In the genomic region with DNA sequence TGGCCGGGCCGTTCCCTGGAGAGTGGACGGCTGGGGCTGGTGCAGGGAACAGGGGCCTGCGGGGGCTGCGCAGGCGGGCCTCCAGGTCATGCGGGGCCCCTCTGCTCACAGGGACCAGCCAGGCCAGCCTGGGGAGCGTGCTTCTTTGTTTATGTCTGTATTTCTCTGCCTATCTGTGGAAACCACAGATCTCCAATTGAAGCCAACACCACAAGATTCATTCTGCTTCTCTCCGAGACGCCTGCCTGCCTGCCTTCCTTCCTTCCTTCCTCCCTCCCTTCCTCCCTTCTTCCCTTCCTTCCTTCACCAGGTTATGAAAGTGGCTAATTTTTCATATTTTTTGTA, we compare ENCODE assay signal across 9 cellular contexts. TPM values are rescaled to one million over a fixed set of nuclear protein-coding genes. Genes with fewer than 3 reads are reported as not detected.
DNase-seq lines count a peak whose midpoint lies in the region; ATAC-seq, FAIRE-seq and TF ChIP-seq lines count a peak whose summit lies in the region.
"Had no signal": no experiment of that assay in that cellular context is flagged by ENCODE, and none has a peak within 500 bp of the region (broad histone marks: within the 10 kb centered on the region; RNA-seq: fewer than 3 reads in every experiment).

No MANE protein-coding gene starts in this region.

- CTCF ChIA-PET in H1 (lab: Charles Lee; ENCODE audit: partially characterized antibody): interaction anchor here (0.7 to 6.7 kb wide), 2 partner anchors 52 to 56 kb away, joined by 3 to 47 read pairs; no protein-coding TSS in a partner anchor

- DNase-seq in T-helper 1 cell: no peak
- DNase-seq in H1 (ENCODE audit: low read depth in 1 of 2, low spot score in 2 of 2): no peak
- no peak for DNase-seq in spleen
- DNase-seq in adrenal gland: no peak
- no peak for DNase-seq in SKM-1 treated with dmso at 0.1 percent for 144 hours (lab: John Stamatoyannopoulos, UW; ENCODE audit: unreplicated experiment)

- WGBS in H1 (ENCODE audit: extremely low coverage in 1 of 2, insufficient coverage in 1 of 2, insufficient read length in 1 of 2, insufficient replicate concordance in 2 of 2, low coverage in 1 of 2, low lambda C conversion rate in 2 of 2, missing lambda C conversion rate in 1 of 2), 2 experiments: 35% methylated on average over 10 of the region's 10 CpGs; no CpG with 5 or more reads in 1 of the 2 experiments
- WGBS in spleen, 5 donors: 0 to 2% (median 1%) methylated on average over 8 to 10 of the region's 10 CpGs
- WGBS in adrenal gland, 4 donors: 2 to 16% (median 4%) methylated on average over 3 to 10 of the region's 10 CpGs

- TF ChIP-seq RAD21 in H1 (IDR thresholded peaks at IDR 0.05 in 1 of 2, conservative IDR thresholded peaks at IDR 0.05 in 1 of 2; ENCODE audit: low read depth in 2 of 2, low read length in 2 of 2): no peak

- H3K27ac ChIP-seq in KOPT-K1 (ENCODE audit: low read depth, low read length, poor library complexity, severe bottlenecking): peak overlapping the region; percentile 50
- no peak overlapping the region for H3K27ac ChIP-seq in H1 (ENCODE audit: low read depth, low read length)
- peak overlapping the region in 7 of 8 donors; percentile 16 to 85 (median 67) for H3K27ac ChIP-seq in spleen
- H3K27ac ChIP-seq in adrenal gland: peak overlapping the region in 1 of 5 donors; percentile 86

- H4K5ac ChIP-seq in H1 (ENCODE audit: insufficient read length, low read depth, low read length): no peak overlapping the region

- TF ChIP-seq EP300 in H1 (IDR thresholded peaks at IDR 0.05; ENCODE audit: borderline replicate concordance in 1 of 2, low read depth in 2 of 2, low read length in 2 of 2): no peak

- no peak overlapping the region for H2BK12ac ChIP-seq in H1 (ENCODE audit: low read depth, low read length)

- no peak overlapping the region for H2BK5ac ChIP-seq in H1 (ENCODE audit: low read depth, low read length)

- H4K91ac ChIP-seq in H1 (replicated peaks; ENCODE audit: insufficient read length, low read length): no peak overlapping the region

- no peak overlapping the region for H2AK5ac ChIP-seq in H1 (ENCODE audit: low read depth, low read length)

- FAIRE-seq in H1 (lab: Jason Lieb, UNC): no peak
- FAIRE-seq: A204.1 had no signal

- no peak overlapping the region for H3K14ac ChIP-seq in H1 (ENCODE audit: insufficient read length)

- peaks cover 24% of the 10 kb centered on the region for H3K4me1 Mint-ChIP-seq in T-helper 1 cell treated with Interleukin-12 subunit alpha and Interleukin-12 subunit beta and Interleukin-4 antibody, amounts not matched to agents 30 μg/mL and 1 μg/mL, for 36 hours (ENCODE audit: low read depth)

- POLR2A ChIA-PET in H1 (lab: Charles Lee; ENCODE audit: partially characterized antibody): no interaction called here

- H3K4ac ChIP-seq in H1 (replicated peaks; ENCODE audit: insufficient read length, low read depth, low read length): no peak overlapping the region

- no peaks in the 10 kb centered on the region for H4K20me1 ChIP-seq in H1 (replicated peaks in 1 of 2; ENCODE audit: control insufficient read depth in 1 of 2, insufficient read depth in 2 of 2, low read length in 2 of 2)

- no peaks in the 10 kb centered on the region for H3K27me3 ChIP-seq in H1 (replicated peaks in 1 of 4; ENCODE audit: control insufficient read depth in 3 of 4, extremely low read depth in 1 of 4, insufficient read depth in 3 of 4, low read length in 3 of 4)
- H3K27me3 ChIP-seq in spleen (replicated peaks in 1 of 7): no peaks in the 10 kb centered on the region
- no peaks in the 10 kb centered on the region for H3K27me3 ChIP-seq in adrenal gland

- H3K4me3 ChIP-seq in H1 (ENCODE audit: extremely low read depth in 1 of 4, insufficient read depth in 2 of 4, low read depth in 3 of 4, low read length in 4 of 4): no peak overlapping the region
- peak overlapping the region in 6 of 8 donors; percentile 40 to 72 (median 50) for H3K4me3 ChIP-seq in spleen
- peak overlapping the region in 1 of 4 donors; percentile 68 for H3K4me3 ChIP-seq in adrenal gland

- no peak for ATAC-seq in HG03520 (IDR thresholded peaks at IDR 0.05; ENCODE audit: unreplicated experiment)

- H3K9me3 ChIP-seq in KOPT-K1 (ENCODE audit: insufficient read depth, low read length, poor library complexity, severe bottlenecking) (no peaks in the 10 kb centered on the region), H1 (ENCODE audit: insufficient read depth in 2 of 2, low read depth in 1 of 2, low read length in 1 of 2) (no peaks in the 10 kb centered on the region), spleen (no peaks in the 10 kb centered on the region), adrenal gland (replicated peaks in 1 of 3) (no peaks in the 10 kb centered on the region)

- no peak overlapping the region for H3K23ac ChIP-seq in H1 (ENCODE audit: insufficient read length)

- H3K36me3 ChIP-seq in KOPT-K1 (ENCODE audit: insufficient read depth, low read length) (peaks cover 34% of the 10 kb centered on the region), H1 (ENCODE audit: control insufficient read depth in 2 of 4, insufficient read depth in 4 of 4, low read length in 3 of 4) (peaks cover 0 to 18% (median 9%) of the 10 kb centered on the region in 4 experiments; a peak in 5 of 8 replicates), spleen (peaks cover 4 to 44% (median 24%) of the 10 kb centered on the region in 6 donors), adrenal gland (replicated peaks in 1 of 2) (peaks cover 0 to 21% of the 10 kb centered on the region in 2 donors)

- H3K18ac ChIP-seq in H1 (ENCODE audit: extremely low read depth, low read length): no peak overlapping the region; the same call in 1 of the 2 replicates

- H2BK15ac ChIP-seq in H1 (ENCODE audit: low read length): no peak overlapping the region

- no peak for TF ChIP-seq CTCF in H1 (IDR thresholded peaks at IDR 0.05; ENCODE audit: control extremely low read depth in 1 of 3, insufficient read depth in 1 of 3, low read depth in 1 of 3, low read length in 3 of 3)
- peak in 4 of 11 experiments; percentile 10 to 68 (median 40) for TF ChIP-seq CTCF in spleen (IDR thresholded peaks at IDR 0.05 in 8 of 11, conservative IDR thresholded peaks at IDR 0.05 in 3 of 11)
- peak in 3 of 6 experiments; percentile 2 to 20 (median 5) for TF ChIP-seq CTCF in adrenal gland (IDR thresholded peaks at IDR 0.05)

- no peak overlapping the region for H2AFZ ChIP-seq in H1 (ENCODE audit: low read length)

- H3K27ac Mint-ChIP-seq in T-helper 1 cell treated with Interleukin-12 subunit alpha and Interleukin-12 subunit beta and Interleukin-4 antibody, amounts not matched to agents 30 μg/mL and 1 μg/mL, for 36 hours: no peak overlapping the region

- peaks cover 0 to 3% of the 10 kb centered on the region in 2 experiments; a peak in 1 of 4 replicates for H3K79me2 ChIP-seq in H1 (ENCODE audit: control insufficient read depth in 1 of 2, insufficient read depth in 2 of 2, low read length in 2 of 2)

- H2BK20ac ChIP-seq in H1 (ENCODE audit: low read length): no peak overlapping the region

- H3K23me2 ChIP-seq in H1 (ENCODE audit: low read depth, low read length): no peaks in the 10 kb centered on the region; the same call in 1 of the 2 replicates

- intact Hi-C loops in spleen (cut with DNase I; ENCODE audit: low total_unique reads): loop anchor here (5.0 to 10.0 kb wide), 2 partner anchors 41 to 74 kb away; a partner anchor contains a TSS
- intact Hi-C loops in adrenal gland (cut with DNase I): loop anchor here (5.0 to 10.0 kb wide), 2 partner anchors 76 to 204 kb away; a partner anchor contains a TSS

- H3K4me2 ChIP-seq in H1 (ENCODE audit: insufficient read depth in 1 of 2, low read depth in 2 of 2, low read length in 2 of 2): peak overlapping the region in 1 of 2 experiments; percentile 5; a peak in 1 of 4 replicates

- no peak overlapping the region for H3K56ac ChIP-seq in H1 (replicated peaks; ENCODE audit: insufficient read length, low read depth, low read length)

- no peak overlapping the region for H3K9ac ChIP-seq in H1 (replicated peaks in 1 of 4; ENCODE audit: extremely low read depth in 1 of 4, low read depth in 3 of 4, low read length in 3 of 4)

- no peak overlapping the region for H2BK120ac ChIP-seq in H1 (replicated peaks; ENCODE audit: low read depth, low read length)

- peaks cover 0 to 2% (median 0%) of the 10 kb centered on the region in 4 experiments; a peak in 1 of 7 replicates for H3K4me1 ChIP-seq in H1 (replicated peaks in 1 of 4; ENCODE audit: control insufficient read depth in 3 of 4, insufficient read depth in 4 of 4, low read length in 3 of 4)
- H3K4me1 ChIP-seq in spleen: peaks cover 14 to 55% (median 32%) of the 10 kb centered on the region in 6 donors
- peaks cover 4 to 26% of the 10 kb centered on the region in 2 donors for H3K4me1 ChIP-seq in adrenal gland (replicated peaks in 1 of 2)

- no peaks in the 10 kb centered on the region for H3K27me3 Mint-ChIP-seq in T-helper 1 cell treated with Interleukin-12 subunit alpha and Interleukin-12 subunit beta and Interleukin-4 antibody, amounts not matched to agents 30 μg/mL and 1 μg/mL, for 36 hours (ENCODE audit: low read depth)

- H3K4me3 Mint-ChIP-seq in T-helper 1 cell treated with Interleukin-12 subunit alpha and Interleukin-12 subunit beta and Interleukin-4 antibody, amounts not matched to agents 30 μg/mL and 1 μg/mL, for 36 hours: peak overlapping the region; percentile 49

- H3K9me3 Mint-ChIP-seq in T-helper 1 cell treated with Interleukin-12 subunit alpha and Interleukin-12 subunit beta and Interleukin-4 antibody, amounts not matched to agents 30 μg/mL and 1 μg/mL, for 36 hours: no peaks in the 10 kb centered on the region

- no peaks in the 10 kb centered on the region; the same call in 1 of the 2 replicates for H3K79me1 ChIP-seq in H1 (ENCODE audit: low read depth, low read length)

- H4K8ac ChIP-seq in H1 (ENCODE audit: extremely low read depth, insufficient read depth, low read length): peak overlapping the region; percentile 18; the same call in 1 of the 2 replicates

- TF ChIP-seq POLR2A in H1 (IDR thresholded peaks at IDR 0.05; ENCODE audit: control extremely low read depth in 1 of 2, low read depth in 2 of 2, low read length in 2 of 2) (no peak), spleen (IDR thresholded peaks at IDR 0.05) (no peak), adrenal gland (IDR thresholded peaks at IDR 0.05) (no peak)

- peaks cover 7% of the 10 kb centered on the region for H3K36me3 Mint-ChIP-seq in T-helper 1 cell treated with Interleukin-12 subunit alpha and Interleukin-12 subunit beta and Interleukin-4 antibody, amounts not matched to agents 30 μg/mL and 1 μg/mL, for 36 hours (ENCODE audit: low read depth)

RNA-seq across cellular contexts. Expression of a gene that starts 39.9 kb away (rescaled TPM):
- 505 and 530 TPM in 2 replicates for total RNA-seq in H1 (2021; fragmentation: NEBNext Ultra II Directional; extraction: Animal tissue kit (Norgen Biotek cat#: 25700))
- polyA plus RNA-seq in H1 (2011; rRNA removed) (146 and 279 TPM in 2 replicates), spleen (100 to 1,000 TPM; 248 to 276 (median 250) TPM), adrenal gland (100 to 1,000 TPM in 1 of 3 donors, 10 to 100 TPM in 2; 95.8 to 242 (median 96.5) TPM)
- polyA plus RNA-seq in H1 (2011; cell fraction: cytosol; rRNA removed): 336 TPM
- polyA plus RNA-seq in H1 (2011; cell fraction: nucleus; rRNA removed): 72.7 TPM
- polyA plus RNA-seq in H1 (2012, experiment 1 of 2): 291 to 554 TPM (median 407 TPM) in 4 replicates
- 88.6 TPM for polyA plus RNA-seq in H1 (2012, experiment 2 of 2)
- polyA plus RNA-seq in H1 (2013, experiment 1 of 2): 433 TPM
- 457 TPM for polyA plus RNA-seq in H1 (2013, experiment 2 of 2)
- 41.6 and 46.0 TPM in 2 replicates for polyA minus RNA-seq in H1 (2011; rRNA and poly(A)+ RNA removed)
- polyA minus RNA-seq in H1 (2011; cell fraction: cytosol; rRNA and poly(A)+ RNA removed): 111 TPM
- 83.1 TPM for polyA minus RNA-seq in H1 (2011; cell fraction: nucleus; rRNA and poly(A)+ RNA removed)
- total RNA-seq in spleen (100 to 1,000 TPM; 101 to 193 (median 152) TPM), adrenal gland (100 to 1,000 TPM in 5 of 8 donors, 10 to 100 TPM in 3; 86.5 to 175 (median 130) TPM)

RNA-seq across cellular contexts. Expression of a gene that starts 56.8 kb away (rescaled TPM):
- total RNA-seq in H1 (2021; fragmentation: NEBNext Ultra II Directional; extraction: Animal tissue kit (Norgen Biotek cat#: 25700)): 0.57 and 0.84 TPM in 2 replicates
- 0.11 and 0.20 TPM in 2 replicates for polyA plus RNA-seq in H1 (2011; rRNA removed)
- polyA plus RNA-seq in H1 (2011; cell fraction: cytosol; rRNA removed): 0.26 TPM
- 0.37 TPM for polyA plus RNA-seq in H1 (2011; cell fraction: nucleus; rRNA removed)
- polyA plus RNA-seq in H1 (2012, experiment 1 of 2): 0.17 to 0.66 TPM (median 0.45 TPM) in 4 replicates
- not detected for polyA plus RNA-seq in H1 (2012, experiment 2 of 2)
- polyA plus RNA-seq in H1 (2013, experiment 1 of 2): 0.65 TPM
- polyA plus RNA-seq in H1 (2013, experiment 2 of 2): 0.61 TPM
- 0.24 and 0.38 TPM in 2 replicates for polyA minus RNA-seq in H1 (2011; rRNA and poly(A)+ RNA removed)
- polyA minus RNA-seq in H1 (2011; cell fraction: cytosol; rRNA and poly(A)+ RNA removed): not detected
- not detected for polyA minus RNA-seq in H1 (2011; cell fraction: nucleus; rRNA and poly(A)+ RNA removed)
- total RNA-seq in spleen: 1 to 10 TPM in 1 of 7 donors, under 1 TPM in 5, not detected in 1; 0.40 to 1.3 (median 0.71) TPM
- polyA plus RNA-seq in spleen: under 1 TPM; 0.26 to 0.38 (median 0.26) TPM
- 1 to 10 TPM in 7 of 8 donors, under 1 TPM in 1; 0.42 to 9.2 (median 4.6) TPM for total RNA-seq in adrenal gland
- polyA plus RNA-seq in adrenal gland: 10 to 100 TPM in 1 of 3 donors, 1 to 10 TPM in 2; 3.5 to 13.5 (median 4.3) TPM

Comparison
In these comparisons a context has a peak if more than half of its experiments do, and no peak if none do; other contexts are left out.
1. H3K4me3 ChIP-seq: peak in spleen (6 of 8); none in H1 (0 of 4).